ENCODE assay signal across 8 cellular contexts in the genomic region with DNA sequence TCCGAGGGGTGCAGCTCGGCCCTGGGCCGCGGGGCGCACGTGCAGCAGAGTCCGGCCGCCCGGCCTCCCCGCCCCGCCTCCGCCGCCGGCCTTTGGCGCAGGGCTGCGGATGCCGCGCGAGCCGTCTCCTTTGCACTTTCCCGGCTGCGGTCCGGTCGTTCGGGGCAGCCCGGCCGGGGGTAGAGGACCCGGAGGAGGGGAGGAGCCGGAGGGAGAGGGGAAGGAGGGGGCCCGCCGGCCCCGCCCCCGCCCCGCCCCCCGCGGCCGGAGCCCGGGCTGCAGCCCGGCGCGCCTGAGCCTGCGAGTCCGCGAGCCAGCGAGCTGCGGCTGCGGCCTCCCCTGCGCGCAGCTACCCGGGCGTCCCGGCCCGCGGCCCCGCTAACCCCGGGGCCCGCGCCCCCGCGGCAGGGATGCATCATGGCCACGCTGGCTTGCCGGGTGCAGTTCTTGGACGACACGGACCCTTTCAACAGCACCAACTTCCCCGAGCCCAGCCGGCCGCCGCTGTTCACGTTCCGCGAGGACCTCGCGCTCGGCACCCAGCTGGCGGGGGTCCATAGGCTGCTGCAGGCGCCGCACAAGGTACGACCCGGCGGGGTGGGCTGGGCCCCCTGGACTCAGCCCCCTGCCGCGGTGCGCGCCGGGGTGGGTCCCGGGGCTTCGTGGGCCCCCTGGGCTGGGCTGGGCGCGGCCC. TPM values are rescaled to one million over a fixed set of nuclear protein-coding genes. Genes with fewer than 3 reads are reported as not detected.
DNase-seq lines count a peak whose midpoint lies in the region; ATAC-seq, FAIRE-seq and TF ChIP-seq lines count a peak whose summit lies in the region.

A gene (plus strand): TSS at position 295 of the 694 bp plus-strand sequence. CDS start 123 bp downstream, at position 418.

- ATAC-seq in GM21737 (IDR thresholded peaks at IDR 0.05; ENCODE audit: unreplicated experiment) (peak; percentile 58), left cardiac atrium (peak; percentile 88 to 92), pancreas (peak; percentile 78 to 89 (median 82))

- FAIRE-seq in pancreas (lab: Jason Lieb, UNC), result no peak

- 0 to 1% methylated on average over 53 to 89 of the region's 89 CpGs for WGBS in pancreas, 2 donors

- H3K4me1 ChIP-seq in adipocyte (ENCODE audit: control insufficient read depth, insufficient read depth, low read length) (peaks cover 3% of the 10 kb centered on the region), pancreas (peaks cover 0 to 4% (median 0%) of the 10 kb centered on the region in 3 donors)

- peak within 1 kb of the TSS; percentile 75 for H3K9ac ChIP-seq in adipocyte (ENCODE audit: low read length)

- peak within 1 kb of the TSS; percentile 57 for H3K4me3 ChIP-seq in LNCaP clone FGC (ENCODE audit: low read depth, low read length)
- H3K4me3 ChIP-seq in adipocyte (ENCODE audit: low read length), result peak within 1 kb of the TSS; percentile 81
- peak within 1 kb of the TSS; percentile 26 to 70 (median 63) for H3K4me3 ChIP-seq in pancreas

- intact Hi-C loops in left cardiac atrium (cut with DNase I) (loop anchor here (5.0 to 10.0 kb wide), 3 partner anchors 35 to 277 kb away; no protein-coding TSS in a partner anchor), pancreas (cut with DNase I) (no loop called here)

- peak within 1 kb of the TSS in 1 of 4 donors; percentile 30 for H3K27ac ChIP-seq in pancreas

- DNase-seq in NCI-H1694 treated with DMSO at 0.1 percent for 48 hours (lab: John Stamatoyannopoulos, UW) (peak; percentile 16), NCI-H1694 (lab: John Stamatoyannopoulos, UW) (no peak), LNCaP clone FGC (ENCODE audit: low read depth) (no peak), adipocyte (ENCODE audit: low read depth) (peak; percentile 86), left cardiac atrium (peak; percentile 76), pancreas (peak; percentile 63 to 83 (median 75)), superior temporal gyrus (ENCODE audit: extremely low spot score) (no peak)

- TF ChIP-seq CTCF in LNCaP clone FGC (IDR thresholded peaks at IDR 0.05; ENCODE audit: control insufficient read depth, extremely low read depth, insufficient read depth), result no peak
- no peak for TF ChIP-seq CTCF in pancreas (IDR thresholded peaks at IDR 0.05)

- no peaks in the 10 kb centered on the region for H3K36me3 ChIP-seq in adipocyte (ENCODE audit: control insufficient read depth, insufficient read depth, low read length, severe bottlenecking)
- H3K36me3 ChIP-seq in pancreas, result no peaks in the 10 kb centered on the region

- no peaks in the 10 kb centered on the region for H3K27me3 ChIP-seq in adipocyte (replicated peaks; ENCODE audit: control insufficient read depth, insufficient read depth, low read length)
- no peaks in the 10 kb centered on the region for H3K27me3 ChIP-seq in pancreas

- no peaks in the 10 kb centered on the region for H3K9me3 ChIP-seq in adipocyte (ENCODE audit: control insufficient read depth, low read length)
- H3K9me3 ChIP-seq in pancreas, result no peaks in the 10 kb centered on the region

RNA-seq across cellular contexts. Expression of the gene that starts here (rescaled TPM):
- 100 to 1,000 TPM; 117 to 119 TPM for total RNA-seq in left cardiac atrium
- total RNA-seq in pancreas, result 1 to 10 TPM in 2 of 6 donors, under 1 TPM in 4; 0.25 to 4.3 (median 0.76) TPM
- polyA plus RNA-seq in pancreas, result 1 to 10 TPM; 1.6 to 1.7 TPM

Comparison
In these comparisons a context has a peak if more than half of its experiments do, and no peak if none do; other contexts are left out.
1. RNA of the gene that starts here (total RNA-seq): 117 to 119 TPM in left cardiac atrium; 0.25 to 4.3 TPM in pancreas; every median in the first group is over 10 times any median in the second.
2. DNase-seq: peak in NCI-H1694 treated with DMSO at 0.1 percent for 48 hours (single experiment), adipocyte (single experiment), left cardiac atrium (single experiment) and pancreas (6 of 6); none in NCI-H1694 (single experiment), LNCaP clone FGC (single experiment) and superior temporal gyrus (single experiment).
3. intact Hi-C loops: an anchor here in left cardiac atrium (5.0 to 10.0 kb wide); none called in pancreas.
4. Peak in every context shown above with its lines, with median percentiles within 50 percentile points of each other: ATAC-seq and H3K4me3 ChIP-seq.